1 cellular context compared by ENCODE assay signal in the genomic region with DNA sequence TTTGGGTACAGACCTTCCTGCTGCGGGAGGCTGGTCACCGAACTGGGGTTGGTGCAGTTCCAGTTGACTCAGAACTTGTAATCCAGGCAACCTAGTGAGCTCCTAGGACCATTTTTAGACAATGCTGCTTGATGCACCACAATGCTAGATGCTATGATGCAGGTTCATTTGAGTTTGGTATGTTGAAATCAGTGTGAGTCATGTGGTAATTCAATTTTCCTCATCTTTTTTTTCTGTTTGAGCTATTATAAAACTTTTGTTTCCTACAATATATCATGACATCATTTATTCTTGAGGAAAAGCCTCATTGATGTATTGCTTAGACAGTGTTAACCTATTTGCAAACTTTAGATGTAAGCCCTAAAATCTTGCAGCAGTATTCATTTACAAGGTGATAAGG.
TF ChIP-seq lines count a peak whose summit lies in the region.

No MANE protein-coding gene starts in this region.

TF ChIP-seq in IMR-90, 13 proteins besides CTCF, POLR2A, EP300 and RAD21:
- TF ChIP-seq BHLHE40 (IDR thresholded peaks at IDR 0.05; ENCODE audit: low read depth, low read length) (no peak), MAZ (IDR thresholded peaks at IDR 0.05; ENCODE audit: borderline replicate concordance, low read depth, low read length) (no peak), CEBPB (IDR thresholded peaks at IDR 0.05; ENCODE audit: low read depth, low read length) (peak; percentile 33; the same call in 1 of the 2 replicates), MAFK (IDR thresholded peaks at IDR 0.05; ENCODE audit: low read depth, low read length) (no peak), CHD1 (IDR thresholded peaks at IDR 0.05; ENCODE audit: low read depth, low read length) (no peak), RFX5 (IDR thresholded peaks at IDR 0.05; ENCODE audit: low read depth, low read length) (no peak)
- TF ChIP-seq, protein P1, sequence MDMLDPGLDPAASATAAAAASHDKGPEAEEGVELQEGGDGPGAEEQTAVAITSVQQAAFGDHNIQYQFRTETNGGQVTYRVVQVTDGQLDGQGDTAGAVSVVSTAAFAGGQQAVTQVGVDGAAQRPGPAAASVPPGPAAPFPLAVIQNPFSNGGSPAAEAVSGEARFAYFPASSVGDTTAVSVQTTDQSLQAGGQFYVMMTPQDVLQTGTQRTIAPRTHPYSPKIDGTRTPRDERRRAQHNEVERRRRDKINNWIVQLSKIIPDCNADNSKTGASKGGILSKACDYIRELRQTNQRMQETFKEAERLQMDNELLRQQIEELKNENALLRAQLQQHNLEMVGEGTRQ (IDR thresholded peaks at IDR 0.05; ENCODE audit: low read depth, low read length): no peak
- TF ChIP-seq, protein P2, sequence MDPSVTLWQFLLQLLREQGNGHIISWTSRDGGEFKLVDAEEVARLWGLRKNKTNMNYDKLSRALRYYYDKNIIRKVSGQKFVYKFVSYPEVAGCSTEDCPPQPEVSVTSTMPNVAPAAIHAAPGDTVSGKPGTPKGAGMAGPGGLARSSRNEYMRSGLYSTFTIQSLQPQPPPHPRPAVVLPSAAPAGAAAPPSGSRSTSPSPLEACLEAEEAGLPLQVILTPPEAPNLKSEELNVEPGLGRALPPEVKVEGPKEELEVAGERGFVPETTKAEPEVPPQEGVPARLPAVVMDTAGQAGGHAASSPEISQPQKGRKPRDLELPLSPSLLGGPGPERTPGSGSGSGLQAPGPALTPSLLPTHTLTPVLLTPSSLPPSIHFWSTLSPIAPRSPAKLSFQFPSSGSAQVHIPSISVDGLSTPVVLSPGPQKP (IDR thresholded peaks at IDR 0.05; ENCODE audit: borderline replicate concordance, low read depth, low read length): no peak
